ENCODE assay signal across 7 cellular contexts in the genomic region with DNA sequence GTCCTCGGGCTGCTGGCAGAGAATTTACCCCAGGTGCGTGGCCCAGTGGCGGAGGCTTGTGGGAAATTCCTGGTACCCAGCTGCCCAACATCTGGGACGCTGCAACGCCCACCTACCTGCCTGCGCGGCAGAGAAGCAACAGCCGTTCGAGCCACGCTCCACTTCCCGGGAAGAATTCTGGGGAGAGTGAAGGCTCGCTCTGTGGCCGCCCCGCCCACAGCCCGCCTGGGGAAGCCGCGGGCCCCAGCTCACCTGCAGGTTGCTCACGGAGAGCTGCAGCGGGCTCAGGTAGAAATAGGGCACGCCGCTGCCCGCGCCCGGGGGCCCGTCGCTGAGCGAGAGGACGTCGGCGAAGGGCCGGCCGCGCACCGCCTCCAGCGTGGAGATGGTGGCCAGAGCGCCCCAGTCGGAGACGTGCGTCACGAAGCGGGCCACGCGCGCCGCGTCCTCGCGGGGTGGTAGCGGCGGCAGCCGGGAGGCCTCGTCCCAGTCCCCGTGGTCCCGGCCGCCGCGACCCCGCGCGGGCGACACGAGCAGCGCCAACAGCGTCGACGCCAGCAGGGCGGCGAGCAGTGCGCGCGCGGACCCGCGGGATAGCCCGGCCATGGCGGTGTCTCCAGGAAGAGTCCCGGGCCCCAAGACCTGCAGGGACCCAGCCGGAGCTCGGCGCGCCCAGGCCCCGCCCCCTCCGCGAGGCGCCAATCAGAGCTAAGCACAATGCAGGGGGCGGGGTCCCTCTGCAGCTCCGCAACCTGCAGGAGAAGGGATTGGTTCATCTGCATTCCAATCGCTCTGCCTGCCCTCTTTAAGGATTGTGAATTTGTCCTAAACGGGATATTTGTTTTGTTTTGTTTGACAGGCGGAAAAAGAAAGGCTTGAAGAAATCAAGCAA. TPM values are rescaled to one million over a fixed set of nuclear protein-coding genes. Genes with fewer than 3 reads are reported as not detected.
DNase-seq lines count a peak whose midpoint lies in the region; ATAC-seq, FAIRE-seq and TF ChIP-seq lines count a peak whose summit lies in the region.

CREG1 (minus strand) TSS at position 627 of the 892 bp plus-strand sequence.

- FAIRE-seq in TTC549 (lab: Jason Lieb, UNC): peak; percentile 99

- H3K36me3 ChIP-seq in body of pancreas (replicated peaks in 1 of 2; ENCODE audit: insufficient read depth in 1 of 2, low read depth in 2 of 2) (no peaks in the 10 kb centered on the region), sigmoid colon (no peaks in the 10 kb centered on the region)

- peak within 1 kb of the TSS; percentile 38 to 63 for H3K4me3 ChIP-seq in body of pancreas
- peak within 1 kb of the TSS; percentile 59 to 97 (median 84) for H3K4me3 ChIP-seq in sigmoid colon

- H3K4me1 ChIP-seq in body of pancreas (peaks cover 45% of the 10 kb centered on the region), sigmoid colon (peaks cover 0 to 41% (median 31%) of the 10 kb centered on the region in 4 donors)

- no peaks in the 10 kb centered on the region for H3K27me3 ChIP-seq in body of pancreas
- H3K27me3 ChIP-seq in sigmoid colon: no peaks in the 10 kb centered on the region

- WGBS in body of pancreas, 2 donors: 0 to 1% methylated on average over 9 to 85 of the region's 90 CpGs
- 0 to 1% methylated on average over 90 of the region's 90 CpGs for WGBS in sigmoid colon, 2 donors

- H3K27ac ChIP-seq in body of pancreas (peak within 1 kb of the TSS; percentile 78 to 95 (median 88)), sigmoid colon (peak within 1 kb of the TSS; percentile 78 to 87 (median 86))

- no peak for TF ChIP-seq EP300 in sigmoid colon (IDR thresholded peaks at IDR 0.05)

- TF ChIP-seq CTCF in body of pancreas (IDR thresholded peaks at IDR 0.05): peak in 1 of 7 experiments; percentile 1
- TF ChIP-seq CTCF in sigmoid colon (IDR thresholded peaks at IDR 0.05): no peak

- ATAC-seq in GM18520 (IDR thresholded peaks at IDR 0.05; ENCODE audit: unreplicated experiment) (peak; percentile 95), HG03064 (IDR thresholded peaks at IDR 0.05; ENCODE audit: low read depth, unreplicated experiment) (peak; percentile 99), body of pancreas (peak; percentile 97)

- TF ChIP-seq POLR2A in body of pancreas (IDR thresholded peaks at IDR 0.05) (peak; percentile 89 to 98 (median 89)), sigmoid colon (IDR thresholded peaks at IDR 0.05) (peak; percentile 28 to 51)

- H3K9me3 ChIP-seq in body of pancreas: no peaks in the 10 kb centered on the region
- no peaks in the 10 kb centered on the region for H3K9me3 ChIP-seq in sigmoid colon

- intact Hi-C loops in body of pancreas (cut with DNase I) (no loop called here), sigmoid colon (cut with DNase I) (loop anchor here (2.0 to 10.0 kb wide), 2 partner anchors 333 to 679 kb away; partner anchors contain the start of genes POU2F1 and TADA1)

- DNase-seq in NCI-H2107 treated with DMSO at 0.1 percent for 48 hours (lab: John Stamatoyannopoulos, UW; ENCODE audit: unreplicated experiment): peak; percentile 85
- DNase-seq in body of pancreas: peak; percentile 96 to 97 (median 97)
- peak; percentile 80 for DNase-seq in iPS DF 19.7 (ENCODE audit: low read depth, low spot score)
- DNase-seq in sigmoid colon: peak; percentile 97

RNA-seq across cellular contexts. Expression of gene CREG1, which starts in this region (rescaled TPM):
- total RNA-seq in body of pancreas: 100 to 1,000 TPM in 1 of 2 donors, 10 to 100 TPM in 1; 81.1 to 100 TPM
- 100 to 1,000 TPM; 139 to 180 (median 168) TPM for total RNA-seq in sigmoid colon
- 10 to 100 TPM; 48.0 to 99.4 (median 55.9) TPM for polyA plus RNA-seq in sigmoid colon

Comparison
In these comparisons a context has a peak if more than half of its experiments do, and no peak if none do; other contexts are left out.
1. Peak in every context shown above with its lines: DNase-seq, ATAC-seq, H3K4me3 ChIP-seq and H3K27ac ChIP-seq.